Comparison of ENCODE assay signal across 7 cellular contexts in the genomic region with DNA sequence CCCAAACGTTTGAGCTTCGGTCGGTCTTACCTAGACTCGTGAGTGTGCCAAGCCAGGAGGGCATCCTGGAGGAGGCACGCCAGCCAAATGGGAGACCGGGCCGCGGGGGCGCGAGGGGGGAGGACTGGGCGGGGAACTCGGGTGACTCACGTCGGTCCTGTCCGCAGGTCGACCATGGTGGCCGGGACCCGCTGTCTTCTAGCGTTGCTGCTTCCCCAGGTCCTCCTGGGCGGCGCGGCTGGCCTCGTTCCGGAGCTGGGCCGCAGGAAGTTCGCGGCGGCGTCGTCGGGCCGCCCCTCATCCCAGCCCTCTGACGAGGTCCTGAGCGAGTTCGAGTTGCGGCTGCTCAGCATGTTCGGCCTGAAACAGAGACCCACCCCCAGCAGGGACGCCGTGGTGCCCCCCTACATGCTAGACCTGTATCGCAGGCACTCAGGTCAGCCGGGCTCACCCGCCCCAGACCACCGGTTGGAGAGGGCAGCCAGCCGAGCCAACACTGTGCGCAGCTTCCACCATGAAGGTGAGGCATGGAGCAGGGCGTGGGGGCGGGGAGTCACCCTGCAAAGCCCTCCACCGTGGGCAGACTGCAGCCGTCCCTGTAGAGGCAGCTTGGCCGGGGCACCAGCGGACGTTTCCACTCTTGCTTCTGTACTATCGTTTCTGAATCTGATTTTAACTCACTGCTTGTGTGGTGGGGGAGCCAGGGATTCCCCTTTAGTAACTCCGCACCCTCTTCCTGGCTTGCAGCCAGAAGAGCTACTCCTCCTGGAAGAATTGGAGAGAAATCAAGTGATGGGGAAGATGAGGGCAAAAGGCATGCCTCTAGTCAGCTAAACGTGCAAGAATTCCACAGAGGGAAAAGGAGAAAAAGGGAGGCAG. TPM values are rescaled to one million over a fixed set of nuclear protein-coding genes. Genes with fewer than 3 reads are reported as not detected.
DNase-seq lines count a peak whose midpoint lies in the region; ATAC-seq lines count a peak whose summit lies in the region.

No MANE protein-coding gene starts in this region.

- peak overlapping the region; percentile 80 for H3K4me3 ChIP-seq in HUES64 (ENCODE audit: low read length)
- peak overlapping the region; percentile 69 to 90 for H3K4me3 ChIP-seq in duodenal mucosa (ENCODE audit: low read depth in 1 of 2, low read length in 2 of 2)
- peak overlapping the region; percentile 72 to 83 for H3K4me3 ChIP-seq in stomach smooth muscle (ENCODE audit: low read length in 2 of 2)

- H3K27ac ChIP-seq in HUES64 (ENCODE audit: low read depth, low read length) = no peak overlapping the region
- H3K27ac ChIP-seq in duodenal mucosa (ENCODE audit: low read depth, low read length) = no peak overlapping the region
- H3K27ac ChIP-seq in stomach smooth muscle (ENCODE audit: low read length) = no peak overlapping the region

- H3K4me1 ChIP-seq in HUES64 (ENCODE audit: insufficient read depth, low read length) (peaks cover 31% of the 10 kb centered on the region), duodenal mucosa (ENCODE audit: control insufficient read depth in 1 of 2, insufficient read depth in 2 of 2, low read length in 2 of 2) (peaks cover 11 to 22% of the 10 kb centered on the region in 2 donors), stomach smooth muscle (ENCODE audit: control insufficient read depth, insufficient read depth, low read length) (peaks cover 16% of the 10 kb centered on the region)

- H3K9ac ChIP-seq in HUES64 (ENCODE audit: low read depth, low read length) (peak overlapping the region; percentile 43; the same call in 1 of the 2 replicates), duodenal mucosa (ENCODE audit: low read depth in 1 of 2, low read length in 2 of 2) (peak overlapping the region; percentile 42 to 53), stomach smooth muscle (ENCODE audit: low read length in 2 of 2) (peak overlapping the region; percentile 13 to 54)

- peaks cover 53% of the 10 kb centered on the region for H3K27me3 ChIP-seq in HUES64 (ENCODE audit: insufficient read depth, low read length)
- peaks cover 0 to 4% of the 10 kb centered on the region in 2 donors for H3K27me3 ChIP-seq in duodenal mucosa (ENCODE audit: control insufficient read depth in 1 of 2, insufficient read depth in 2 of 2, low read length in 2 of 2)
- peaks cover 15 to 20% of the 10 kb centered on the region in 2 donors for H3K27me3 ChIP-seq in stomach smooth muscle (ENCODE audit: control insufficient read depth in 1 of 2, insufficient read depth in 2 of 2, low read length in 2 of 2)

- no peaks in the 10 kb centered on the region for H3K9me3 ChIP-seq in HUES64 (ENCODE audit: insufficient read depth, low read depth, low read length)
- H3K9me3 ChIP-seq in duodenal mucosa (ENCODE audit: control insufficient read depth in 1 of 2, low read length in 2 of 2) = no peaks in the 10 kb centered on the region
- H3K9me3 ChIP-seq in stomach smooth muscle (ENCODE audit: control insufficient read depth in 2 of 2, low read length in 2 of 2) = no peaks in the 10 kb centered on the region

- POLR2A ChIA-PET in naive thymus-derived CD8-positive, alpha-beta T cell (lab: Charles Lee) = no interaction called here

- 1% methylated on average over 55 of the region's 55 CpGs for WGBS in HUES64

- peaks cover 2 to 14% (median 9%) of the 10 kb centered on the region in 4 donors for H3K4me1 Mint-ChIP-seq in naive thymus-derived CD8-positive, alpha-beta T cell

- H3K27me3 Mint-ChIP-seq in naive thymus-derived CD8-positive, alpha-beta T cell = peaks cover 21 to 59% (median 44%) of the 10 kb centered on the region in 5 donors

- peaks cover 7% of the 10 kb centered on the region; the same call in 1 of the 2 replicates for H3K36me3 ChIP-seq in HUES64 (ENCODE audit: insufficient read depth, low read length)
- peaks cover 0 to 12% of the 10 kb centered on the region in 2 donors for H3K36me3 ChIP-seq in duodenal mucosa (ENCODE audit: control insufficient read depth in 1 of 2, insufficient read depth in 2 of 2, low read length in 2 of 2)
- H3K36me3 ChIP-seq in stomach smooth muscle (ENCODE audit: control insufficient read depth in 2 of 2, insufficient read depth in 2 of 2, low read length in 2 of 2) = no peaks in the 10 kb centered on the region

- DNase-seq in left lobe of liver (ENCODE audit: low spot score) = peak; percentile 48
- DNase-seq in activated effector memory CD4-positive, alpha-beta T cell treated with anti-CD3 and anti-CD28 coated beads, Interleukin-2, amount 50 U/mL, for 16 hours = no peak
- DNase-seq in naive thymus-derived CD8-positive, alpha-beta T cell = no peak

- peaks cover 0 to 6% (median 0%) of the 10 kb centered on the region in 3 donors for H3K36me3 Mint-ChIP-seq in naive thymus-derived CD8-positive, alpha-beta T cell

- peaks cover 0 to 3% (median 0%) of the 10 kb centered on the region in 9 donors for H3K9me3 Mint-ChIP-seq in naive thymus-derived CD8-positive, alpha-beta T cell

- H3K27ac Mint-ChIP-seq in naive thymus-derived CD8-positive, alpha-beta T cell = no peak overlapping the region

- no peak for ATAC-seq in left lobe of liver
- no peak for ATAC-seq in naive thymus-derived CD8-positive, alpha-beta T cell
- ATAC-seq in HG02623 (IDR thresholded peaks at IDR 0.05; ENCODE audit: unreplicated experiment) = no peak

- peak overlapping the region in 1 of 10 donors; percentile 37 for H3K4me3 Mint-ChIP-seq in naive thymus-derived CD8-positive, alpha-beta T cell

RNA-seq across cellular contexts. Expression of a gene that starts 2.7 kb away (rescaled TPM):
- polyA plus RNA-seq in HUES64 (2013, experiment 1 of 2) = 6.9 TPM
- 6.7 TPM for polyA plus RNA-seq in HUES64 (2013, experiment 2 of 2)
- total RNA-seq in left lobe of liver = 2.1 TPM
- not detected for total RNA-seq in naive thymus-derived CD8-positive, alpha-beta T cell
- not detected for polyA plus RNA-seq in naive thymus-derived CD8-positive, alpha-beta T cell
